ENCODE assay signal across 24 cellular contexts in the genomic region with DNA sequence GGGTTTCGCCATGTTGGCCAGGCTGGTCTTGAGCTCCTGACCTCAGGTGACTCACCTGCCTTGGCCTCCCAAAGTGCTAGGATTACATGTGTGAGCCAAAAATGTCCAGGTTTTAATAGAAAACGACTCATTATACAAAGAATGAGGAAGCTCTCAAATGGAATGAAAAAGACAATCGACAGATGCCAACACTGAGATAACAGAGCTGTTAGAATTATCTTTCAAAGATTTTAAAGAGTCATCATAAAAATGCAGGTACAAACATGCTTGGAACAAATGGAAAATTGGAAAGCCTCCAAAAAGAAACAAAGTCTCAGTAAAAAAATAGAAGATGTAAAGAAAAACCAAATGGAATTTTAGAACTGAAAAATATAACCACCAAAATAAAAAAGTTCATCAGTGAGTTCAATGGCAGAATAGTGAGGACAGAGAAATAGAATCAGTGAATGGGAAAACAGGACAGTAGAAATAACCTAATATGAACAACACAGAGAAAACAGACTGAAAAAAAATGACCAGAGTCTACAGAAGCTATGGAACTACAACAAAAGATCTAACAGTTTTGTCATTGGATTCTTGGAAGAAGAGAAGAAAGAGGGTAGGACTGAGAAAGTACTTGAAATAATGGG. TPM values are rescaled to one million over a fixed set of nuclear protein-coding genes. Genes with fewer than 3 reads are reported as not detected.
DNase-seq lines count a peak whose midpoint lies in the region; ATAC-seq and TF ChIP-seq lines count a peak whose summit lies in the region.
"Had no signal": no experiment of that assay in that cellular context is flagged by ENCODE, and none has a peak within 500 bp of the region (broad histone marks: within the 10 kb centered on the region; RNA-seq: fewer than 3 reads in every experiment).

No MANE protein-coding gene starts in this region.

- no peak overlapping the region for H3K4me3 ChIP-seq in epithelial cell of esophagus (ENCODE audit: low read length)
- H3K4me3 ChIP-seq: body of pancreas, right atrium auricular region had no signal

- peaks cover 4% of the 10 kb centered on the region for H3K9me3 Mint-ChIP-seq in activated naive CD8-positive, alpha-beta T cell treated with anti-CD3 and anti-CD28 coated beads for 36 hours
- H3K9me3 Mint-ChIP-seq in activated naive CD8-positive, alpha-beta T cell treated with anti-CD3 and anti-CD28 coated beads, Interleukin-2, amount 50 U/mL, for 24 hours: peaks cover 4% of the 10 kb centered on the region
- peaks cover 5 to 20% of the 10 kb centered on the region in 2 donors for H3K9me3 Mint-ChIP-seq in stimulated activated naive B cell treated with anti-CD40 and anti-IgM and Interleukin-4, amounts not matched to agents 10 μg/mL and 1 μg/mL and 100 μg/mL, for 72 hours
- H3K9me3 Mint-ChIP-seq: effector memory CD8-positive, alpha-beta T cell had no signal

- DNase-seq in activated naive CD8-positive, alpha-beta T cell treated with anti-CD3 and anti-CD28 coated beads for 36 hours: no peak
- DNase-seq in activated naive CD8-positive, alpha-beta T cell treated with anti-CD3 and anti-CD28 coated beads, Interleukin-2, amount 50 U/mL, for 24 hours: no peak
- DNase-seq in OCI-M1 (lab: John Stamatoyannopoulos, UW) (peak; percentile 95), epithelial cell of esophagus (ENCODE audit: low read depth) (peak; percentile 34), sciatic nerve (ENCODE audit: low spot score) (no peak)
- DNase-seq in stimulated activated naive B cell treated with anti-CD40 and anti-IgM and Interleukin-4, amounts not matched to agents 10 μg/mL and 1 μg/mL and 100 μg/mL, for 72 hours: no peak
- no peak for DNase-seq in stimulated activated CD4-positive, alpha-beta T cell treated with anti-CD3 and anti-CD28 coated beads, Interleukin-4, amount 100 ng/mL, for 4 hours
- DNase-seq: ACHN; activated CD4-positive, alpha-beta T cell treated with anti-CD3 and anti-CD28 coated beads, Interleukin-2, amount 10 ng/mL, durations not matched to agents 24 days and 14 days; body of pancreas; C1 segment of cervical spinal cord; effector memory CD8-positive, alpha-beta T cell; GDM1; HCEC 1CT; left colon; naive thymus-derived CD8-positive, alpha-beta T cell; NCI-H1092; NCI-H187 treated with DMSO at 0.1 percent for 48 hours; NCI-H2227 treated with DMSO at 0.1 percent for 48 hours; NCI-H774; SHP77; stimulated activated CD8-positive, alpha-beta memory T cell treated with anti-CD3 and anti-CD28 coated beads, Interleukin-4, amount 100 ng/mL, for 48 hours had no signal

- no peaks in the 10 kb centered on the region for H3K4me1 Mint-ChIP-seq in activated naive CD8-positive, alpha-beta T cell treated with anti-CD3 and anti-CD28 coated beads for 36 hours
- peaks cover 4% of the 10 kb centered on the region for H3K4me1 Mint-ChIP-seq in activated naive CD8-positive, alpha-beta T cell treated with anti-CD3 and anti-CD28 coated beads, Interleukin-2, amount 50 U/mL, for 24 hours
- H3K4me1 Mint-ChIP-seq in stimulated activated naive B cell treated with anti-CD40 and anti-IgM and Interleukin-4, amounts not matched to agents 10 μg/mL and 1 μg/mL and 100 μg/mL, for 72 hours: peaks cover 15 to 18% of the 10 kb centered on the region in 2 donors

- ATAC-seq in activated naive CD8-positive, alpha-beta T cell treated with anti-CD3 and anti-CD28 coated beads, Interleukin-2, amount 50 U/mL, for 24 hours: no peak
- ATAC-seq in stimulated activated naive B cell treated with anti-CD40 and anti-IgM and Interleukin-4, amounts not matched to agents 10 μg/mL and 1 μg/mL and 100 μg/mL, for 72 hours (replicated peaks): no peak
- no peak for ATAC-seq in HG03520 (IDR thresholded peaks at IDR 0.05; ENCODE audit: unreplicated experiment)
- no peak for ATAC-seq in sciatic nerve
- ATAC-seq: body of pancreas; effector memory CD8-positive, alpha-beta T cell; left colon; naive thymus-derived CD8-positive, alpha-beta T cell had no signal

- H3K4me3 Mint-ChIP-seq in activated naive CD8-positive, alpha-beta T cell treated with anti-CD3 and anti-CD28 coated beads for 36 hours: no peak overlapping the region
- no peak overlapping the region for H3K4me3 Mint-ChIP-seq in activated naive CD8-positive, alpha-beta T cell treated with anti-CD3 and anti-CD28 coated beads, Interleukin-2, amount 50 U/mL, for 24 hours
- no peak overlapping the region for H3K4me3 Mint-ChIP-seq in stimulated activated naive B cell treated with anti-CD40 and anti-IgM and Interleukin-4, amounts not matched to agents 10 μg/mL and 1 μg/mL and 100 μg/mL, for 72 hours
- H3K4me3 Mint-ChIP-seq: activated CD4-positive, alpha-beta T cell treated with anti-CD3 and anti-CD28 coated beads, Interleukin-2, amount 10 ng/mL, durations not matched to agents 24 days and 14 days; effector memory CD8-positive, alpha-beta T cell; naive thymus-derived CD8-positive, alpha-beta T cell had no signal

- no peaks in the 10 kb centered on the region for H3K27me3 Mint-ChIP-seq in activated naive CD8-positive, alpha-beta T cell treated with anti-CD3 and anti-CD28 coated beads for 36 hours
- H3K27me3 Mint-ChIP-seq in activated naive CD8-positive, alpha-beta T cell treated with anti-CD3 and anti-CD28 coated beads, Interleukin-2, amount 50 U/mL, for 24 hours: peaks cover 4% of the 10 kb centered on the region
- H3K27me3 Mint-ChIP-seq in stimulated activated naive B cell treated with anti-CD40 and anti-IgM and Interleukin-4, amounts not matched to agents 10 μg/mL and 1 μg/mL and 100 μg/mL, for 72 hours: no peaks in the 10 kb centered on the region
- H3K27me3 Mint-ChIP-seq: activated CD4-positive, alpha-beta T cell treated with anti-CD3 and anti-CD28 coated beads, Interleukin-2, amount 10 ng/mL, durations not matched to agents 24 days and 14 days had no signal

- TF ChIP-seq CTCF in epithelial cell of esophagus (IDR thresholded peaks at IDR 0.05; ENCODE audit: insufficient read depth, low read depth, low read length, missing control alignments): no peak

- H3K36me3 Mint-ChIP-seq in activated naive CD8-positive, alpha-beta T cell treated with anti-CD3 and anti-CD28 coated beads for 36 hours: peaks cover 11% of the 10 kb centered on the region
- H3K36me3 Mint-ChIP-seq in activated naive CD8-positive, alpha-beta T cell treated with anti-CD3 and anti-CD28 coated beads, Interleukin-2, amount 50 U/mL, for 24 hours (ENCODE audit: low read depth): peaks cover 5% of the 10 kb centered on the region
- peaks cover 13 to 23% of the 10 kb centered on the region in 2 donors for H3K36me3 Mint-ChIP-seq in stimulated activated naive B cell treated with anti-CD40 and anti-IgM and Interleukin-4, amounts not matched to agents 10 μg/mL and 1 μg/mL and 100 μg/mL, for 72 hours

- peak overlapping the region; percentile 54 for H3K27ac Mint-ChIP-seq in activated naive CD8-positive, alpha-beta T cell treated with anti-CD3 and anti-CD28 coated beads for 36 hours
- H3K27ac Mint-ChIP-seq in activated naive CD8-positive, alpha-beta T cell treated with anti-CD3 and anti-CD28 coated beads, Interleukin-2, amount 50 U/mL, for 24 hours: no peak overlapping the region
- H3K27ac Mint-ChIP-seq in stimulated activated naive B cell treated with anti-CD40 and anti-IgM and Interleukin-4, amounts not matched to agents 10 μg/mL and 1 μg/mL and 100 μg/mL, for 72 hours: peak overlapping the region; percentile 76
- H3K27ac Mint-ChIP-seq: activated CD4-positive, alpha-beta T cell treated with anti-CD3 and anti-CD28 coated beads, Interleukin-2, amount 10 ng/mL, durations not matched to agents 24 days and 14 days; effector memory CD8-positive, alpha-beta T cell had no signal

- intact Hi-C loops in sciatic nerve (cut with DNase I): no loop called here

RNA-seq across cellular contexts. Expression of a gene that starts 10.9 kb away (rescaled TPM):
- under 1 TPM; 0.91 to 0.98 TPM for total RNA-seq in activated naive CD8-positive, alpha-beta T cell treated with anti-CD3 and anti-CD28 coated beads for 36 hours
- total RNA-seq in sciatic nerve: 63.3 TPM

Comparison
In these comparisons a context has a peak if more than half of its experiments do, and no peak if none do; other contexts are left out.
1. DNase-seq: peak in OCI-M1 (single experiment) and epithelial cell of esophagus (single experiment); none in activated naive CD8-positive, alpha-beta T cell treated with anti-CD3 and anti-CD28 coated beads for 36 hours (single experiment), activated naive CD8-positive, alpha-beta T cell treated with anti-CD3 and anti-CD28 coated beads, Interleukin-2, amount 50 U/mL, for 24 hours (single experiment), stimulated activated naive B cell treated with anti-CD40 and anti-IgM and Interleukin-4, amounts not matched to agents 10 μg/mL and 1 μg/mL and 100 μg/mL, for 72 hours (single experiment), stimulated activated CD4-positive, alpha-beta T cell treated with anti-CD3 and anti-CD28 coated beads, Interleukin-4, amount 100 ng/mL, for 4 hours (0 of 2) and sciatic nerve (single experiment).
2. RNA of a gene that starts 10.9 kb away (total RNA-seq): 63.3 TPM in sciatic nerve (single experiment); 0.91 to 0.98 TPM in activated naive CD8-positive, alpha-beta T cell treated with anti-CD3 and anti-CD28 coated beads for 36 hours; every median in the first group is over 10 times any median in the second.